22 cellular contexts compared by ENCODE assay signal in genomic region chr10:14071956-14072355, GRCh38.
DNase-seq lines count a peak whose midpoint lies in the region; ATAC-seq, FAIRE-seq and TF ChIP-seq lines count a peak whose summit lies in the region.
"Had no signal": no experiment of that assay in that cellular context is flagged by ENCODE, and none has a peak within 500 bp of the region (broad histone marks: within the 10 kb centered on the region; RNA-seq: fewer than 3 reads in every experiment).

No MANE protein-coding gene starts in this region.

- TF ChIP-seq POLR2A in IMR-90 (IDR thresholded peaks at IDR 0.05; ENCODE audit: low read depth, low read length) (no peak), endothelial cell of umbilical vein (IDR thresholded peaks at IDR 0.05; ENCODE audit: low read depth, low read length) (no peak)

- peaks cover 6% of the 10 kb centered on the region for H3K4me1 ChIP-seq in IMR-90 (ENCODE audit: control insufficient read depth, insufficient read depth, low read length)
- peaks cover 43% of the 10 kb centered on the region for H3K4me1 ChIP-seq in endothelial cell of umbilical vein (ENCODE audit: control insufficient read depth, extremely low read depth, insufficient read depth, low read length)
- H3K4me1 ChIP-seq: BLaER1 had no signal

- FAIRE-seq in endothelial cell of umbilical vein (lab: Jason Lieb, UNC) = no peak
- FAIRE-seq: A204.1, D721Med, G401.6, GM12891, GM19239 had no signal

- 0 out of 2 replicates have a peak overlapping the region, but pooled peaks have one; percentile 57 for H2BK20ac ChIP-seq in IMR-90 (ENCODE audit: low read depth, low read length)

- no peak for TF ChIP-seq RAD21 in IMR-90 (IDR thresholded peaks at IDR 0.05; ENCODE audit: low read length)

- H3K56ac ChIP-seq in IMR-90 (ENCODE audit: extremely low read depth, insufficient read depth, low read length) = no peak overlapping the region

- no peak overlapping the region for H3K14ac ChIP-seq in IMR-90 (replicated peaks; ENCODE audit: low read depth, low read length)

- CTCF ChIA-PET in IMR-90 (lab: Yijun Ruan, JAX) (no interaction called here), endothelial cell of umbilical vein (lab: Charles Lee) (interaction anchor here (0.8 to 3.4 kb wide), 4 partner anchors 9 to 75 kb away, joined by 3 to 24 read pairs (median 4); no protein-coding TSS in a partner anchor)

- H4K91ac ChIP-seq in IMR-90 (ENCODE audit: insufficient read depth, low read depth, low read length) = no peak overlapping the region

- H4K5ac ChIP-seq in IMR-90 (ENCODE audit: low read depth, low read length) = no peak overlapping the region

- TF ChIP-seq CTCF in IMR-90 (conservative IDR thresholded peaks at IDR 0.05; ENCODE audit: low read depth, low read length) = no peak
- TF ChIP-seq CTCF in endothelial cell of umbilical vein (IDR thresholded peaks at IDR 0.05; ENCODE audit: extremely low read depth in 1 of 2, insufficient read depth in 1 of 2, low read depth in 1 of 2, low read length in 2 of 2) = no peak

- peak overlapping the region; percentile 63 for H2AK5ac ChIP-seq in IMR-90 (ENCODE audit: low read depth, low read length)

- H2AFZ ChIP-seq in IMR-90 (replicated peaks; ENCODE audit: low read length, poor library complexity) (no peak overlapping the region), endothelial cell of umbilical vein (ENCODE audit: low read depth, low read length) (no peak overlapping the region)

- no peak overlapping the region for H3K9ac ChIP-seq in IMR-90 (ENCODE audit: low read depth, low read length)
- no peak overlapping the region for H3K9ac ChIP-seq in endothelial cell of umbilical vein (replicated peaks; ENCODE audit: extremely low read depth, insufficient read depth, low read length)
- H3K9ac ChIP-seq: BLaER1 had no signal

- H4K20me1 ChIP-seq in IMR-90 (ENCODE audit: insufficient read depth, low read length) (no peaks in the 10 kb centered on the region), endothelial cell of umbilical vein (replicated peaks; ENCODE audit: control insufficient read depth, extremely low read depth, insufficient read depth, low read length) (no peaks in the 10 kb centered on the region)
- H4K20me1 ChIP-seq: BLaER1 had no signal

- dilution Hi-C loops in IMR-90 (cut with HindIII; ENCODE audit: low sequenced_read_pairs, unreplicated experiment) = no loop called here
- dilution Hi-C loops in endothelial cell of umbilical vein (cut with MboI; ENCODE audit: extremely low pct_ligation_motif_present, low sequenced_read_pairs) = no loop called here

- H3K79me2 ChIP-seq in endothelial cell of umbilical vein (ENCODE audit: control insufficient read depth, insufficient read depth, low read length) = no peaks in the 10 kb centered on the region

- in situ Hi-C loops in IMR-90 (cut with MboI; ENCODE audit: low sequenced_read_pairs) = no loop called here

- H4K8ac ChIP-seq in IMR-90 (ENCODE audit: low read depth in 2 of 2, low read length in 2 of 2) = no peak overlapping the region

- no peak overlapping the region for H2BK5ac ChIP-seq in IMR-90 (ENCODE audit: low read depth, low read length, poor library complexity, severe bottlenecking)

- POLR2A ChIA-PET in IMR-90 (lab: Charles Lee; ENCODE audit: unreplicated experiment) (no interaction called here), endothelial cell of umbilical vein (lab: Charles Lee) (no interaction called here)

- no peaks in the 10 kb centered on the region for H3K27me3 ChIP-seq in IMR-90 (ENCODE audit: control insufficient read depth, insufficient read depth, low read length)
- no peaks in the 10 kb centered on the region for H3K27me3 ChIP-seq in endothelial cell of umbilical vein (ENCODE audit: control insufficient read depth in 2 of 2, insufficient read depth in 2 of 2, low read length in 2 of 2)
- H3K27me3 ChIP-seq: BE2C, BLaER1 had no signal

- peak overlapping the region; percentile 43 for H3K4ac ChIP-seq in IMR-90 (ENCODE audit: low read depth, low read length)

- ATAC-seq in IMR-90 (ENCODE audit: low read depth) = no peak
- no peak for ATAC-seq in HG03159 (IDR thresholded peaks at IDR 0.05; ENCODE audit: unreplicated experiment)

- no peak overlapping the region for H2BK120ac ChIP-seq in IMR-90 (ENCODE audit: low read depth, low read length)

- H3K27ac ChIP-seq in IMR-90 (ENCODE audit: insufficient read depth, low read length) (no peak overlapping the region), endothelial cell of umbilical vein (ENCODE audit: insufficient read depth, low read depth, low read length) (peak overlapping the region; percentile 81)
- H3K27ac ChIP-seq: BLaER1 had no signal

- 0 out of 3 replicates have a peak overlapping the region, but pooled peaks have one; percentile 14 for H2BK15ac ChIP-seq in IMR-90 (ENCODE audit: low read depth, low read length)

- BruUV-seq in IMR-90 (replicated peaks; lab: Mats Ljungman, UMichigan) = no TSS peak
- BruUV-seq in endothelial cell of umbilical vein (replicated peaks; lab: Mats Ljungman, UMichigan) = no TSS peak

- no CpG with 5 or more reads among the region's 4 CpGs for WGBS in IMR-90 (ENCODE audit: extremely low coverage in 2 of 2, insufficient read length in 1 of 2), 2 experiments

- H3K23ac ChIP-seq in IMR-90 (ENCODE audit: low read depth, low read length) = no peak overlapping the region

- intact Hi-C loops in IMR-90 (cut with micrococcal nuclease) = loop anchor here (5.0 kb wide), 1 partner anchor 100 kb away; no protein-coding TSS in a partner anchor
- intact Hi-C loops in endothelial cell of umbilical vein (cut with micrococcal nuclease) = loop anchor here (5.0 kb wide), 1 partner anchor 210 kb away; no protein-coding TSS in a partner anchor

- H3K9me3 ChIP-seq in IMR-90 (ENCODE audit: control insufficient read depth, insufficient read depth, low read length) = no peaks in the 10 kb centered on the region
- H3K9me3 ChIP-seq in endothelial cell of umbilical vein (replicated peaks; ENCODE audit: control insufficient read depth, insufficient read depth, low read length) = no peaks in the 10 kb centered on the region
- H3K9me3 ChIP-seq: BE2C, Caco-2 had no signal

- peak; percentile 54 for DNase-seq in COLO829 (ENCODE audit: low spot score)
- DNase-seq in IMR-90 = no peak
- DNase-seq in endothelial cell of umbilical vein (ENCODE audit: low read depth, low spot score) = no peak
- DNase-seq in hypothalamus (lab: John Stamatoyannopoulos, UW) = no peak
- DNase-seq: 8988T; ACHN; BE2C; C1 segment of cervical spinal cord; Caco-2; Calu3; CD4-positive, alpha-beta memory T cell; CD4-positive, CD25-positive, alpha-beta regulatory T cell; CD8-positive, alpha-beta memory T cell; DMS79 treated with DMSO at 0.1 percent for 48 hours; GF-D8 had no signal

- no peaks in the 10 kb centered on the region for H3K79me1 ChIP-seq in IMR-90 (ENCODE audit: low read depth in 1 of 2, low read length in 2 of 2)

- H3K9me1 ChIP-seq in IMR-90 (ENCODE audit: insufficient read depth, low read length) (peaks cover 11% of the 10 kb centered on the region; the same call in 1 of the 2 replicates), endothelial cell of umbilical vein (replicated peaks; ENCODE audit: control insufficient read depth, extremely low read depth, insufficient read depth, low read length) (no peaks in the 10 kb centered on the region)

- H2AK9ac ChIP-seq in IMR-90 (replicated peaks; ENCODE audit: low read depth, low read length, poor library complexity) = no peak overlapping the region

- no peak overlapping the region for H3K18ac ChIP-seq in IMR-90 (ENCODE audit: low read depth, low read length)

- H3K4me2 ChIP-seq in IMR-90 (ENCODE audit: low read depth, low read length) (no peak overlapping the region), endothelial cell of umbilical vein (ENCODE audit: insufficient read depth, low read length) (peak overlapping the region; percentile 60)
- H3K4me2 ChIP-seq: BLaER1 had no signal

- no peak overlapping the region for H3K4me3 ChIP-seq in IMR-90 (ENCODE audit: insufficient read depth, low read depth, low read length)
- no peak overlapping the region for H3K4me3 ChIP-seq in endothelial cell of umbilical vein (replicated peaks in 1 of 3; ENCODE audit: insufficient read depth in 1 of 3, low read depth in 1 of 3, low read length in 3 of 3)
- H3K4me3 ChIP-seq: BLaER1 had no signal

- no peaks in the 10 kb centered on the region for H3K36me3 ChIP-seq in IMR-90 (ENCODE audit: control insufficient read depth, insufficient read depth, low read length)
- no peaks in the 10 kb centered on the region for H3K36me3 ChIP-seq in endothelial cell of umbilical vein (ENCODE audit: control insufficient read depth in 2 of 2, extremely low read depth in 1 of 2, insufficient read depth in 2 of 2, low read length in 2 of 2)
- H3K36me3 ChIP-seq: BE2C, BLaER1 had no signal

TF ChIP-seq in IMR-90, 13 proteins besides CTCF, POLR2A, EP300 and RAD21 (continues in another document):
- TF ChIP-seq NFE2L2 (IDR thresholded peaks at IDR 0.05; ENCODE audit: low read depth, low read length) (no peak), CHD1 (IDR thresholded peaks at IDR 0.05; ENCODE audit: low read depth, low read length) (no peak), MAZ (IDR thresholded peaks at IDR 0.05; ENCODE audit: borderline replicate concordance, low read depth, low read length) (no peak), MAFK (IDR thresholded peaks at IDR 0.05; ENCODE audit: low read depth, low read length) (no peak), MXI1 (IDR thresholded peaks at IDR 0.05; ENCODE audit: borderline replicate concordance, low read depth, low read length) (no peak), RFX5 (IDR thresholded peaks at IDR 0.05; ENCODE audit: low read depth, low read length) (no peak), CEBPB (IDR thresholded peaks at IDR 0.05; ENCODE audit: low read depth, low read length) (no peak)

TF ChIP-seq in endothelial cell of umbilical vein, 7 proteins besides CTCF, POLR2A, EP300 and RAD21:
- TF ChIP-seq JUN (IDR thresholded peaks at IDR 0.05; ENCODE audit: borderline replicate concordance, insufficient read depth, insufficient read length, low read depth) (no peak), MYC (IDR thresholded peaks at IDR 0.05; ENCODE audit: low read depth, low read length) (no peak), FOS (IDR thresholded peaks at IDR 0.05; ENCODE audit: borderline replicate concordance, insufficient read depth, low read length) (no peak), POLR2AphosphoS5 (IDR thresholded peaks at IDR 0.05; ENCODE audit: insufficient read depth, low read depth, low read length) (no peak), GATA2 (IDR thresholded peaks at IDR 0.05; ENCODE audit: insufficient read depth, insufficient read length, low read depth, low read length) (no peak), EZH2 (IDR thresholded peaks at IDR 0.05; ENCODE audit: borderline replicate concordance, low read depth, low read length, severe bottlenecking) (no peak)
- TF ChIP-seq, protein P1, sequence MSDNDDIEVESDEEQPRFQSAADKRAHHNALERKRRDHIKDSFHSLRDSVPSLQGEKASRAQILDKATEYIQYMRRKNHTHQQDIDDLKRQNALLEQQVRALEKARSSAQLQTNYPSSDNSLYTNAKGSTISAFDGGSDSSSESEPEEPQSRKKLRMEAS (IDR thresholded peaks at IDR 0.05; ENCODE audit: insufficient read depth, insufficient read length) = no peak
